8 cellular contexts compared by ENCODE assay signal in genomic region chr17:36534117-36534880, GRCh38. TPM values are rescaled to one million over a fixed set of nuclear protein-coding genes. Genes with fewer than 3 reads are reported as not detected.
DNase-seq lines count a peak whose midpoint lies in the region; ATAC-seq and TF ChIP-seq lines count a peak whose summit lies in the region.

TSS of gene MYO19 (minus strand) at chr17:36534868. CDS start at chr17:36532538, 2,330 bp downstream.

- peak; percentile 18 for ATAC-seq in GM18861 (IDR thresholded peaks at IDR 0.05; ENCODE audit: unreplicated experiment)
- peak; percentile 31 for ATAC-seq in HG03175 (IDR thresholded peaks at IDR 0.05; ENCODE audit: unreplicated experiment)
- ATAC-seq in right lobe of liver: peak; percentile 42 to 61 (median 44)

- peak within 1 kb of the TSS; percentile 93 for H3K4me3 ChIP-seq in AG04450 (ENCODE audit: low read depth, low read length)
- H3K4me3 ChIP-seq in dorsolateral prefrontal cortex: peak within 1 kb of the TSS; percentile 67 to 99 (median 92)
- H3K4me3 ChIP-seq in right lobe of liver: peak within 1 kb of the TSS; percentile 64 to 95 (median 66)

- peaks cover 0 to 18% (median 2%) of the 10 kb centered on the region in 4 donors for H3K36me3 ChIP-seq in right lobe of liver

- POLR2A ChIA-PET in AG04450 (lab: Yijun Ruan, JAX): interaction anchor here (3.0 kb wide), 1 partner anchor 10 kb away, joined by 40 read pairs; the partner anchor contains the start of gene GGNBP2

- CTCF ChIA-PET in AG04450 (lab: Charles Lee): interaction anchor here (0.6 to 1.5 kb wide), 3 partner anchors 11 to 51 kb away, joined by 3 to 5 read pairs (median 4); no protein-coding TSS in a partner anchor

- H3K27me3 ChIP-seq in AG04450 (ENCODE audit: control insufficient read depth, insufficient read depth, low read length) (no peaks in the 10 kb centered on the region), dorsolateral prefrontal cortex (no peaks in the 10 kb centered on the region), right lobe of liver (no peaks in the 10 kb centered on the region)

- H3K9me3 ChIP-seq in AG04450 (ENCODE audit: control insufficient read depth, insufficient read depth, low read length) (no peaks in the 10 kb centered on the region; the same call in 1 of the 2 replicates), right lobe of liver (no peaks in the 10 kb centered on the region)

- no peak for DNase-seq in AG04450 (ENCODE audit: low read depth, low spot score)
- peak; percentile 60 for DNase-seq in NCI-H345 treated with DMSO at 0.1 percent for 48 hours (lab: John Stamatoyannopoulos, UW; ENCODE audit: unreplicated experiment)
- peak; percentile 51 to 53 for DNase-seq in activated CD4-positive, alpha-beta T cell treated with anti-CD3 and anti-CD28 coated beads for 4 hours
- DNase-seq in dorsolateral prefrontal cortex: peak in 8 of 10 donors; percentile 36 to 76 (median 58)
- DNase-seq in right lobe of liver: peak; percentile 74 to 76 (median 74)
- peak in 2 of 3 experiments; percentile 31 to 39 for DNase-seq in stimulated activated CD4-positive, alpha-beta T cell treated with anti-CD3 and anti-CD28 coated beads, TNF-alpha, amount 100 ng/mL, for 4 hours (ENCODE audit: low read depth in 3 of 3)

- no peak for TF ChIP-seq POLR2A in right lobe of liver (IDR thresholded peaks at IDR 0.05)

- peak; percentile 61 for TF ChIP-seq CTCF in AG04450 (IDR thresholded peaks at IDR 0.05; ENCODE audit: low read depth, low read length)
- TF ChIP-seq CTCF in dorsolateral prefrontal cortex (IDR thresholded peaks at IDR 0.05 in 54 of 56, conservative IDR thresholded peaks at IDR 0.05 in 2 of 56; ENCODE audit: low read depth in 1 of 56, partially characterized antibody in 56 of 56): peak in 52 of 56 donors; percentile 11 to 57 (median 38)
- peak; percentile 39 to 46 (median 42) for TF ChIP-seq CTCF in right lobe of liver (IDR thresholded peaks at IDR 0.05)

- intact Hi-C loops in dorsolateral prefrontal cortex (cut with DNase I) (no loop called here), right lobe of liver (cut with DNase I) (loop anchor here in 1 of 2 donors (10.0 kb wide), 1 partner anchor 61 kb away; the partner anchor contains the start of gene DHRS11)

- 1% methylated on average over 18 of the region's 44 CpGs for WGBS in right lobe of liver (ENCODE audit: insufficient coverage, low coverage, low lambda C conversion rate, missing lambda C conversion rate)

- peaks cover 0 to 7% (median 2%) of the 10 kb centered on the region in 4 donors for H3K4me1 ChIP-seq in right lobe of liver

- peak within 1 kb of the TSS; percentile 94 for H3K27ac ChIP-seq in AG04450 (ENCODE audit: low read depth, low read length)
- peak within 1 kb of the TSS; percentile 11 to 97 (median 89) for H3K27ac ChIP-seq in dorsolateral prefrontal cortex
- H3K27ac ChIP-seq in right lobe of liver: peak within 1 kb of the TSS; percentile 77 to 83 (median 81)

RNA-seq across cellular contexts. Expression of gene MYO19, which starts in this region (rescaled TPM):
- 23.1 and 28.9 TPM in 2 replicates for polyA plus RNA-seq in AG04450 (2011; rRNA removed)
- 55.9 and 63.1 TPM in 2 replicates for polyA minus RNA-seq in AG04450 (2011; rRNA and poly(A)+ RNA removed)
- total RNA-seq in dorsolateral prefrontal cortex (10 to 100 TPM; 24.1 to 75.5 (median 48.2) TPM), right lobe of liver (10 to 100 TPM; 20.6 to 40.5 (median 28.9) TPM)
